ENCODE assay signal across 11 cellular contexts in genomic region chr7:91344911-91345310, GRCh38.
DNase-seq lines count a peak whose midpoint lies in the region; ATAC-seq and TF ChIP-seq lines count a peak whose summit lies in the region.
"Had no signal": no experiment of that assay in that cellular context is flagged by ENCODE, and none has a peak within 500 bp of the region (broad histone marks: within the 10 kb centered on the region; RNA-seq: fewer than 3 reads in every experiment).

No MANE protein-coding gene starts in this region.

- no peaks in the 10 kb centered on the region for H3K27me3 ChIP-seq in aorta (ENCODE audit: control insufficient read depth in 1 of 2, insufficient read depth in 2 of 2, low read length in 1 of 2)
- H3K27me3 ChIP-seq: adrenal gland had no signal

- TF ChIP-seq POLR2A in erythroblast (IDR thresholded peaks at IDR 0.05; ENCODE audit: low read length) = no peak

- POLR2A ChIA-PET in GM10248 (lab: Yijun Ruan, JAX) = no interaction called here

- H3K4me3 ChIP-seq in aorta (ENCODE audit: low read length in 2 of 2) = no peak overlapping the region
- H3K4me3 ChIP-seq: adrenal gland had no signal

- H3K27ac ChIP-seq in VCaP = peak overlapping the region; percentile 83
- H3K27ac ChIP-seq in aorta (ENCODE audit: low read depth in 1 of 2, low read length in 2 of 2) = no peak overlapping the region

- CTCF ChIA-PET in GM10248 (lab: Yijun Ruan, JAX) = interaction anchor here (1.9 kb wide), 1 partner anchor 10 kb away, joined by 5 read pairs; no protein-coding TSS in a partner anchor

- 97% methylated on average over 5 of the region's 5 CpGs for WGBS in aorta, 2 donors

- intact Hi-C loops in aorta (cut with DNase I) = no loop called here

- H3K4me1 ChIP-seq in aorta (ENCODE audit: control insufficient read depth in 1 of 2, insufficient read depth in 2 of 2, low read length in 2 of 2) = peaks cover 3 to 7% of the 10 kb centered on the region in 2 donors

- DNase-seq in GM10248 (ENCODE audit: extremely low spot score) (peak; percentile 6), erythroblast (lab: John Stamatoyannopoulos, UW) (no peak), aorta (no peak), T-helper 2 cell (no peak)
- DNase-seq in activated CD8-positive, alpha-beta memory T cell treated with anti-CD3 and anti-CD28 coated beads, Interleukin-2, amount 50 U/mL, for 4 hours = no peak
- DNase-seq: adrenal gland; natural killer cell; stimulated activated naive CD8-positive, alpha-beta T cell treated with anti-CD3 and anti-CD28 coated beads, Interleukin-15, amount 100 ng/mL, for 72 hours had no signal

- peak; percentile 52 for ATAC-seq in GM19468 (IDR thresholded peaks at IDR 0.05; ENCODE audit: extremely low read depth, unreplicated experiment)
- ATAC-seq in HG03095 (IDR thresholded peaks at IDR 0.05; ENCODE audit: unreplicated experiment) = peak; percentile 83
- ATAC-seq in aorta (ENCODE audit: low FRiP score) = no peak
- ATAC-seq: natural killer cell; stimulated activated naive CD8-positive, alpha-beta T cell treated with anti-CD3 and anti-CD28 coated beads, Interleukin-15, amount 100 ng/mL, for 72 hours had no signal

- H3K9me3 ChIP-seq in aorta (ENCODE audit: control insufficient read depth, low read length) = peaks cover 1% of the 10 kb centered on the region
- H3K9me3 ChIP-seq: adrenal gland had no signal

- TF ChIP-seq CTCF in GM10248 (IDR thresholded peaks at IDR 0.05; ENCODE audit: control extremely low read depth, extremely low read depth, low read depth, missing control alignments) = no peak
- TF ChIP-seq CTCF in VCaP (conservative IDR thresholded peaks at IDR 0.05) = no peak

- H3K36me3 ChIP-seq in aorta (ENCODE audit: control insufficient read depth in 1 of 2, insufficient read depth in 2 of 2, low read length in 1 of 2) = no peaks in the 10 kb centered on the region
- H3K36me3 ChIP-seq: adrenal gland had no signal
